1 cellular context compared by ENCODE assay signal in genomic region chr12:26606911-26607310, GRCh38.
TF ChIP-seq lines count a peak whose summit lies in the region.

No MANE protein-coding gene starts in this region.

TF ChIP-seq in GM23338, 12 proteins besides CTCF, POLR2A, EP300 and RAD21 (continued from another document):
- TF ChIP-seq ZNF462 (CRISPR knock-in tag; IDR thresholded peaks at IDR 0.05): no peak
TF ChIP-seq in GM23338: peak in this region for 0.
